Comparison of ENCODE assay signal across 11 cellular contexts in the genomic region with DNA sequence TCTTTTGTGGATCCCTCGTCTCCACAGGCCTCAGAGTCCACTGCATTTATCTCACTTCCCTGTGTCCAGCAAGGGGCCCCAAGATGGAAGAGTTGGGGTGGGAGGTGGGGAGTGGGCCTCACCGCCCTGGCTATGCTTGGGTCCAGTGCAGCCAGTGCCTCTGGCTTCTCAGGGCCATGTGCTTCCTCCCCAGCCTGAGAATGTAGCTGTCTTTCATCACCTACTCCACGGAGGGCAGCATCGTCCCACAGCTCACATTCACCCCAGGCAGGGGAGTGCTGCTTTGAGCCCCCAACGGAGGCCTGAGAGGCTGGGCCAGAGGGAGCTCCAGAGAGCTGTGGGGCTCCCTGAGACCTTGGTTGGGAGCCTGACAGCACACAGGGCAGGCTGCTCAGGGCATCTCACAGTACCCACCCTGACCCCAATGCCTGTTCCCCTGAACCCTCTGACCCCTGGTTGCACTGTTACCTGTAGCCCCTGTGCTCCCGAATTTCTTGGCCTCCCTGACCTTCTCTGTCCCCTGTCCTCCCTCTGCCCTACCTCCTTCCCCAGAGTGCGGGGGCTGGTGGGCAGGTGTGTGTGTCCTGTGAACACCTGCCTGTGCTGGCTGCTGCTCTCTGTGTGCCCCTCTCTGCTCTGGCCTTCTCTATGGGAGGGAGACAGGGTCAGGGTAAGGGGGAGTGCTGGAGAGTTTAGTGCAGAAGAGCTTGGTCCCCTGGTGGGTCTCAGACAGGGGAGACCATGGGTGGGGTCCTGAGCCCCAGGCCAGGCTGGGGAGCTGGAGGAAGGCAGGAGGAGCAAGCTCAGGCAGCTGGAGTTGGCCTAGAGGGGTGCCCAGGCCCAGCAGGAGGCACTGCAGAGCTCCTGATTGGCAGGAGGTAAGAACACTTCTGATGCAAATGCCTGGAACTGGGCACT. TPM values are rescaled to one million over a fixed set of nuclear protein-coding genes. Genes with fewer than 3 reads are reported as not detected.
DNase-seq lines count a peak whose midpoint lies in the region; ATAC-seq and TF ChIP-seq lines count a peak whose summit lies in the region.
"Had no signal": no experiment of that assay in that cellular context is flagged by ENCODE, and none has a peak within 500 bp of the region (broad histone marks: within the 10 kb centered on the region; RNA-seq: fewer than 3 reads in every experiment).

No MANE protein-coding gene starts in this region.

- H3K4me1 Mint-ChIP-seq in activated T-helper 17 cell treated with anti-CD3 and anti-CD28 coated beads, Interleukin-2, amount 50 U/mL, for 72 hours: no peaks in the 10 kb centered on the region
- no peaks in the 10 kb centered on the region for H3K4me1 Mint-ChIP-seq in CD4-positive, alpha-beta T cell (ENCODE audit: low read depth)
- H3K4me1 Mint-ChIP-seq: memory B cell had no signal

- no peaks in the 10 kb centered on the region for H3K9me3 Mint-ChIP-seq in activated T-helper 17 cell treated with anti-CD3 and anti-CD28 coated beads, Interleukin-2, amount 50 U/mL, for 72 hours
- H3K9me3 Mint-ChIP-seq in CD4-positive, alpha-beta T cell: no peaks in the 10 kb centered on the region
- H3K9me3 Mint-ChIP-seq: activated naive CD4-positive, alpha-beta T cell treated with anti-CD3 and anti-CD28 coated beads, Interleukin-2, amount 50 U/mL, for 72 hours; memory B cell had no signal

- DNase-seq in AG04449 (ENCODE audit: low read depth, low spot score) (no peak), HCEC 1CT (peak; percentile 27), astrocyte of the spinal cord (ENCODE audit: low read depth, low spot score) (no peak), lung (ENCODE audit: low spot score) (peak; percentile 26), SKM-1 treated with dmso at 0.1 percent for 144 hours (lab: John Stamatoyannopoulos, UW; ENCODE audit: unreplicated experiment) (no peak), NCI-H2029 (lab: John Stamatoyannopoulos, UW) (no peak)
- DNase-seq in CD4-positive, alpha-beta T cell: no peak

- H3K4me3 ChIP-seq in AG04449 (ENCODE audit: low read depth, low read length) (no peak overlapping the region), astrocyte of the spinal cord (ENCODE audit: low read depth, low read length) (no peak overlapping the region), lung (no peak overlapping the region)
- H3K4me3 ChIP-seq: thoracic aorta had no signal

- H3K27ac Mint-ChIP-seq in activated T-helper 17 cell treated with anti-CD3 and anti-CD28 coated beads, Interleukin-2, amount 50 U/mL, for 72 hours: no peak overlapping the region
- H3K27ac Mint-ChIP-seq in CD4-positive, alpha-beta T cell: no peak overlapping the region
- H3K27ac Mint-ChIP-seq: memory B cell had no signal

- no peak overlapping the region for H3K27ac ChIP-seq in lung (ENCODE audit: low read depth in 1 of 2, low read length in 1 of 2)
- H3K27ac ChIP-seq in CD4-positive, alpha-beta T cell (ENCODE audit: low read depth, low read length): no peak overlapping the region
- H3K27ac ChIP-seq: thoracic aorta had no signal

- H3K36me3 ChIP-seq in lung (ENCODE audit: control insufficient read depth in 2 of 2, insufficient read depth in 2 of 2, low read length in 2 of 2): no peaks in the 10 kb centered on the region
- H3K36me3 ChIP-seq: thoracic aorta had no signal

- CTCF ChIA-PET in AG04449 (lab: Yijun Ruan, JAX): interaction anchor here (0.9 to 1.7 kb wide), 2 partner anchors 12 to 35 kb away, joined by 3 to 6 read pairs; no protein-coding TSS in a partner anchor
- CTCF ChIA-PET in CD4-positive, alpha-beta T cell (lab: Charles Lee): no interaction called here

- H3K4me3 Mint-ChIP-seq in activated T-helper 17 cell treated with anti-CD3 and anti-CD28 coated beads, Interleukin-2, amount 50 U/mL, for 72 hours: no peak overlapping the region
- no peak overlapping the region for H3K4me3 Mint-ChIP-seq in CD4-positive, alpha-beta T cell
- H3K4me3 Mint-ChIP-seq: memory B cell had no signal

- H3K36me3 Mint-ChIP-seq in activated T-helper 17 cell treated with anti-CD3 and anti-CD28 coated beads, Interleukin-2, amount 50 U/mL, for 72 hours (ENCODE audit: low read depth): no peaks in the 10 kb centered on the region
- no peaks in the 10 kb centered on the region for H3K36me3 Mint-ChIP-seq in CD4-positive, alpha-beta T cell (ENCODE audit: low read depth)
- H3K36me3 Mint-ChIP-seq: activated naive CD4-positive, alpha-beta T cell treated with anti-CD3 and anti-CD28 coated beads, Interleukin-2, amount 50 U/mL, for 72 hours; memory B cell had no signal

- intact Hi-C loops in CD4-positive, alpha-beta T cell (cut with DNase I, micrococcal nuclease): no loop called here

- WGBS in lung, 2 donors: 74 to 83% methylated on average over 7 of the region's 7 CpGs

- POLR2A ChIA-PET in AG04449 (lab: Yijun Ruan, JAX): interaction anchor here (1.7 kb wide), 1 partner anchor 19 kb away, joined by 6 read pairs; a partner anchor contains a TSS
- POLR2A ChIA-PET in CD4-positive, alpha-beta T cell (lab: Charles Lee): no interaction called here

- peaks cover 4 to 15% of the 10 kb centered on the region in 2 donors for H3K4me1 ChIP-seq in lung (ENCODE audit: control insufficient read depth in 2 of 2, insufficient read depth in 2 of 2, low read length in 2 of 2)

- no peak for ATAC-seq in lung (ENCODE audit: insufficient read depth, low FRiP score)
- no peak for ATAC-seq in activated T-helper 17 cell treated with anti-CD3 and anti-CD28 coated beads, Interleukin-2, amount 50 U/mL, for 72 hours (replicated peaks)
- no peak for ATAC-seq in CD4-positive, alpha-beta T cell (ENCODE audit: poor library complexity)

- no peaks in the 10 kb centered on the region for H3K9me3 ChIP-seq in lung (ENCODE audit: control insufficient read depth in 2 of 2, insufficient read depth in 1 of 2, low read length in 1 of 2)
- no peaks in the 10 kb centered on the region for H3K9me3 ChIP-seq in CD4-positive, alpha-beta T cell (ENCODE audit: control insufficient read depth, low read length)
- H3K9me3 ChIP-seq: thoracic aorta had no signal

- in situ Hi-C loops in astrocyte of the spinal cord (cut with HindIII; ENCODE audit: low sequenced_read_pairs): no loop called here

- no peaks in the 10 kb centered on the region for H3K27me3 ChIP-seq in lung (ENCODE audit: control insufficient read depth, insufficient read depth)
- no peaks in the 10 kb centered on the region for H3K27me3 ChIP-seq in CD4-positive, alpha-beta T cell (ENCODE audit: control insufficient read depth, insufficient read depth, low read length)

- TF ChIP-seq CTCF in AG04449 (IDR thresholded peaks at IDR 0.05; ENCODE audit: insufficient read depth, low read length, missing control alignments): peak; percentile 11
- TF ChIP-seq CTCF in astrocyte of the spinal cord (IDR thresholded peaks at IDR 0.05; ENCODE audit: low read depth, low read length): peak; percentile 8
- no peak for TF ChIP-seq CTCF in lung (IDR thresholded peaks at IDR 0.05; ENCODE audit: control extremely low read depth, extremely low read depth)
- TF ChIP-seq CTCF in CD4-positive, alpha-beta T cell (IDR thresholded peaks at IDR 0.05): no peak

- peaks cover 7% of the 10 kb centered on the region for H3K27me3 Mint-ChIP-seq in activated T-helper 17 cell treated with anti-CD3 and anti-CD28 coated beads, Interleukin-2, amount 50 U/mL, for 72 hours
- H3K27me3 Mint-ChIP-seq in CD4-positive, alpha-beta T cell: peaks cover 13% of the 10 kb centered on the region

RNA-seq across cellular contexts. Expression of a gene that starts 19.6 kb away (rescaled TPM):
- total RNA-seq in lung: under 1 TPM; 0.37 to 0.64 TPM
- under 1 TPM; 0.15 to 0.47 TPM for polyA plus RNA-seq in lung
- under 1 TPM; 0.08 to 0.11 TPM for total RNA-seq in activated T-helper 17 cell treated with anti-CD3 and anti-CD28 coated beads, Interleukin-2, amount 50 U/mL, for 72 hours
- total RNA-seq in CD4-positive, alpha-beta T cell: not detected
- total RNA-seq: thoracic aorta had no signal

RNA-seq across cellular contexts. Expression of a gene that starts 55.5 kb away (rescaled TPM):
- total RNA-seq in lung: not detected
- under 1 TPM in 1 of 2 donors, not detected in 1; 0.01 TPM for polyA plus RNA-seq in lung
- total RNA-seq in activated T-helper 17 cell treated with anti-CD3 and anti-CD28 coated beads, Interleukin-2, amount 50 U/mL, for 72 hours: not detected
- not detected for total RNA-seq in CD4-positive, alpha-beta T cell
- total RNA-seq: activated naive CD4-positive, alpha-beta T cell treated with anti-CD3 and anti-CD28 coated beads, Interleukin-2, amount 50 U/mL, for 72 hours; thoracic aorta had no signal

Comparison
In these comparisons a context has a peak if more than half of its experiments do, and no peak if none do; other contexts are left out.
1. DNase-seq: peak in HCEC 1CT (single experiment) and lung (single experiment); none in AG04449 (single experiment), astrocyte of the spinal cord (single experiment), SKM-1 treated with dmso at 0.1 percent for 144 hours (single experiment), NCI-H2029 (single experiment) and CD4-positive, alpha-beta T cell (0 of 10).
2. CTCF ChIP-seq: peak in AG04449 (single experiment) and astrocyte of the spinal cord (single experiment); none in lung (single experiment) and CD4-positive, alpha-beta T cell (single experiment).